ENCODE assay signal across 19 cellular contexts in genomic region chrX:38435130-38435529, GRCh38.
"Had no signal": no experiment of that assay in that cellular context is flagged by ENCODE, and none has a peak within 500 bp of the region (broad histone marks: within the 10 kb centered on the region; RNA-seq: fewer than 3 reads in every experiment).

No MANE protein-coding gene starts in this region.

- FAIRE-seq: HTR-8/SVneo had no signal

- ATAC-seq: Right ventricle myocardium inferior, SK-N-SH treated with all-trans-retinoic acid at 6 μM for 48 hours had no signal

- H3K9me3 ChIP-seq: Peyer's patch, SJCRH30 had no signal

- H3K27me3 ChIP-seq: Peyer's patch, SJCRH30 had no signal

- H3K4me1 ChIP-seq: Peyer's patch, SJCRH30 had no signal

- H3K27ac ChIP-seq: HL-60, PC-9, Peyer's patch, SJCRH30 had no signal

- DNase-seq: KBM-7; MV-4-11; NCI-H1048; NCI-H1436; NCI-H187; NCI-H2081 treated with DMSO at 0.1 percent for 48 hours; NCI-H2227 treated with DMSO at 0.1 percent for 48 hours; NCI-H526 treated with DMSO at 0.1 percent for 48 hours; NCI-H748 treated with DMSO at 0.1 percent for 48 hours; NK-92 treated with Interleukin-12 subunit alpha and Interleukin-12 subunit beta, amount 100 ng/mL, for 24 hours; PC-9; Peyer's patch; SHP77 treated with DMSO at 0.1 percent for 48 hours; SJCRH30; T-helper 1 cell had no signal

- H3K4me3 ChIP-seq: PC-9, Peyer's patch, SJCRH30 had no signal

- H3K36me3 ChIP-seq: Peyer's patch, SJCRH30 had no signal
